ENCODE assay signal across 23 cellular contexts in the genomic region with DNA sequence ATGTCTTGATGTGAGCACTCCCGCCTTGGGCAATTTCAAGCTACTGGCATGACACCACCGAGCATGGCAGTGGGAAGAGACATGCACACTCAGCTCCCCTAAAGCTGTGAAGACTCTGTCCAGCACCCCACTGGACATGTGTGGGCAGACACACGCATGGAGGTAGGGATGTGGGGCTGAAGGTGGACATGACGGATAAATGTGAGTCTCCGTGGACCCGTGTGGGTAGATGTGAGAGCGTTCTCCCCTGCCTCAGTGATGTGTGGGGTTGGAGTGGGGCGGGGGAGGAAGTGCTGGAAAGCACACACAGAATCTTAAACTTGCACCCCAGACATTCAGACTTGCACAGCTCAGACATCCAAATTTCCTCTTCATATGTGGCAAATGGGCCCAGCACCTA. TPM values are rescaled to one million over a fixed set of nuclear protein-coding genes. Genes with fewer than 3 reads are reported as not detected.
"Had no signal": no experiment of that assay in that cellular context is flagged by ENCODE, and none has a peak within 500 bp of the region (broad histone marks: within the 10 kb centered on the region; RNA-seq: fewer than 3 reads in every experiment).

No MANE protein-coding gene starts in this region.

- H3K4me1 Mint-ChIP-seq: activated naive CD4-positive, alpha-beta T cell treated with anti-CD3 and anti-CD28 coated beads, Interleukin-2, amount 50 U/mL, for 24 hours; central memory CD8-positive, alpha-beta T cell; memory B cell had no signal

- H3K36me3 ChIP-seq: ascending aorta, colonic mucosa, esophagus squamous epithelium, gastroesophageal sphincter, ovary, prostate gland, right atrium auricular region, transverse colon, vagina had no signal

- H3K27ac Mint-ChIP-seq: activated CD4-positive, alpha-beta T cell treated with anti-CD3 and anti-CD28 coated beads, Interleukin-2, amount 10 ng/mL, durations not matched to agents 7 days and 5 days; activated CD8-positive, alpha-beta T cell treated with anti-CD3 and anti-CD28 coated beads, Interleukin-2, amount 10 ng/mL, durations not matched to agents 7 days and 5 days; activated naive CD4-positive, alpha-beta T cell treated with anti-CD3 and anti-CD28 coated beads, Interleukin-2, amount 50 U/mL, for 24 hours; activated T-helper 1 cell treated with anti-CD3 and anti-CD28 coated beads, Interleukin-12 subunit alpha, Interleukin-12 subunit beta, Interleukin-2, Interleukin-4 antibody, amounts not matched to agents 30 ng/mL and 10 ng/mL and 1 ng/mL, durations not matched to agents 14 hours and 24 hours and 36 hours; memory B cell; stimulated activated naive CD8-positive, alpha-beta T cell treated with anti-CD3 and anti-CD28 coated beads, Interleukin-15, Interleukin-2, amounts not matched to agents 100 ng/mL and 50 ng/mL, for 24 hours; T-helper 17 cell had no signal

- H3K4me3 ChIP-seq: ascending aorta, colonic mucosa, esophagus squamous epithelium, gastroesophageal sphincter, ovary, prostate gland, right atrium auricular region, transverse colon, vagina had no signal

- DNase-seq: activated CD4-positive, alpha-beta T cell treated with anti-CD3 and anti-CD28 coated beads, Interleukin-2, amount 10 ng/mL, durations not matched to agents 7 days and 5 days; activated CD8-positive, alpha-beta T cell treated with anti-CD3 and anti-CD28 coated beads, Interleukin-2, amount 10 ng/mL, durations not matched to agents 7 days and 5 days; activated gamma-delta T cell; colonic mucosa; esophagus squamous epithelium; islet precursor cell; left cardiac atrium; ovary; stimulated activated CD4-positive, alpha-beta T cell treated with anti-CD3 and anti-CD28 coated beads, Interleukin-12 subunit alpha, Interleukin-12 subunit beta, amount 100 ng/mL, for 4 hours; stimulated activated CD4-positive, alpha-beta T cell treated with anti-CD3 and anti-CD28 coated beads, Interleukin-4, amount 100 ng/mL, for 4 hours; T-helper 17 cell; transverse colon had no signal

- H3K36me3 Mint-ChIP-seq: memory B cell had no signal

- H3K27me3 ChIP-seq: ascending aorta, ovary, right atrium auricular region, vagina had no signal

- H3K9me3 ChIP-seq: ascending aorta, colonic mucosa, esophagus squamous epithelium, gastroesophageal sphincter, ovary, prostate gland, right atrium auricular region, transverse colon, vagina had no signal

- ATAC-seq: activated CD4-positive, CD25-positive, alpha-beta regulatory T cell treated with anti-CD3 and anti-CD28 coated beads, Interleukin-2, amount 50 U/mL, for 24 hours; activated CD8-positive, alpha-beta T cell treated with anti-CD3 and anti-CD28 coated beads, Interleukin-2, amount 10 ng/mL, durations not matched to agents 7 days and 5 days; gastroesophageal sphincter; left cardiac atrium; T-helper 17 cell had no signal

- H3K27ac ChIP-seq: ascending aorta, colonic mucosa, esophagus squamous epithelium, gastroesophageal sphincter, ovary, prostate gland, right atrium auricular region, transverse colon had no signal

- H3K9me3 Mint-ChIP-seq: activated CD4-positive, alpha-beta T cell treated with anti-CD3 and anti-CD28 coated beads, Interleukin-2, amount 10 ng/mL, durations not matched to agents 7 days and 5 days; activated naive CD4-positive, alpha-beta T cell treated with anti-CD3 and anti-CD28 coated beads, Interleukin-2, amount 50 U/mL, for 24 hours; stimulated activated naive CD8-positive, alpha-beta T cell treated with anti-CD3 and anti-CD28 coated beads, Interleukin-15, Interleukin-2, amounts not matched to agents 100 ng/mL and 50 ng/mL, for 24 hours had no signal

- H3K4me3 Mint-ChIP-seq: activated CD4-positive, alpha-beta T cell treated with anti-CD3 and anti-CD28 coated beads, Interleukin-2, amount 10 ng/mL, durations not matched to agents 7 days and 5 days; activated CD8-positive, alpha-beta T cell treated with anti-CD3 and anti-CD28 coated beads, Interleukin-2, amount 10 ng/mL, durations not matched to agents 7 days and 5 days; activated naive CD4-positive, alpha-beta T cell treated with anti-CD3 and anti-CD28 coated beads, Interleukin-2, amount 50 U/mL, for 24 hours; activated T-helper 1 cell treated with anti-CD3 and anti-CD28 coated beads, Interleukin-12 subunit alpha, Interleukin-12 subunit beta, Interleukin-2, Interleukin-4 antibody, amounts not matched to agents 30 ng/mL and 10 ng/mL and 1 ng/mL, durations not matched to agents 14 hours and 24 hours and 36 hours; central memory CD8-positive, alpha-beta T cell; memory B cell; stimulated activated naive CD8-positive, alpha-beta T cell treated with anti-CD3 and anti-CD28 coated beads, Interleukin-15, Interleukin-2, amounts not matched to agents 100 ng/mL and 50 ng/mL, for 24 hours; T-helper 17 cell had no signal

- H3K4me1 ChIP-seq: colonic mucosa, prostate gland had no signal

RNA-seq across cellular contexts. Expression of a gene that starts 12.6 kb away (rescaled TPM):
- total RNA-seq: activated CD4-positive, alpha-beta T cell treated with anti-CD3 and anti-CD28 coated beads, Interleukin-2, amount 10 ng/mL, durations not matched to agents 7 days and 5 days; activated CD8-positive, alpha-beta T cell treated with anti-CD3 and anti-CD28 coated beads, Interleukin-2, amount 10 ng/mL, durations not matched to agents 7 days and 5 days; activated T-helper 1 cell treated with anti-CD3 and anti-CD28 coated beads, Interleukin-12 subunit alpha, Interleukin-12 subunit beta, Interleukin-2, Interleukin-4 antibody, amounts not matched to agents 30 ng/mL and 10 ng/mL and 1 ng/mL, durations not matched to agents 14 hours and 24 hours and 36 hours; T-helper 17 cell; vagina had no signal
